ENCODE assay signal across 8 cellular contexts in the genomic region with DNA sequence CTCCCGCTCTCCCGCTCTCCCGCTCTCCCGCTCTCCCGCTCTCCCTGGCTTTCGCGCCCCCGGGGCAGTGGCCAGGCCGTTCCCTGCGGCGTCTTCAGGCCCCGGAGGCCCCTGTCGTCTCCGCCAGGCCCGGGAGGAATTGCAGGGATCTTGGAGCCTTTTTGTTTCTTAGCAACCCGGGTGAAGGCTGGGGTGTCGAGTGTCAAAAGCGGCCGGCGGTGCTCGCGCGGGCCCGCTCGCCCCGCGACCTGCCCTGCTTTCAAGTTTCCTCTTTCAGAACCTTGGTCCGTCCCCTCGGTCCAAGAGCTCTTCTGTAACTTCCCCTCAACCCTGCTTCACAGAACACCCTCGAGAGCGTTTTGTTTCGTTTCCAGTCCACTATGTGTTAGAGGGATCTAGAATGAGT. TPM values are rescaled to one million over a fixed set of nuclear protein-coding genes. Genes with fewer than 3 reads are reported as not detected.
DNase-seq lines count a peak whose midpoint lies in the region; ATAC-seq and TF ChIP-seq lines count a peak whose summit lies in the region.

No MANE protein-coding gene starts in this region.

- DNase-seq in AML-193 (lab: John Stamatoyannopoulos, UW) (peak; percentile 35 to 48), NCI-H748 (lab: John Stamatoyannopoulos, UW; ENCODE audit: unreplicated experiment) (peak; percentile 74), esophagus muscularis mucosa (ENCODE audit: extremely low spot score) (no peak)
- peak; percentile 51 for DNase-seq in activated T-cell treated with anti-CD3 and anti-CD28 coated beads, Interleukin-2, amount 50 U/mL, for 1 hour

- peaks cover 0 to 3% (median 0%) of the 10 kb centered on the region in 4 donors for H3K36me3 ChIP-seq in esophagus muscularis mucosa
- H3K36me3 ChIP-seq in mucosa of rectum (ENCODE audit: control insufficient read depth in 2 of 2, insufficient read depth in 2 of 2, low read length in 2 of 2): peaks cover 6 to 8% of the 10 kb centered on the region in 2 donors
- peaks cover 0 to 4% (median 2%) of the 10 kb centered on the region in 5 donors for H3K36me3 ChIP-seq in subcutaneous abdominal adipose tissue (ENCODE audit: control insufficient read depth in 5 of 5, insufficient read depth in 5 of 5, low read length in 5 of 5)

- H3K27me3 ChIP-seq in esophagus muscularis mucosa (no peaks in the 10 kb centered on the region), mucosa of rectum (ENCODE audit: control insufficient read depth in 2 of 2, insufficient read depth in 2 of 2, low read length in 2 of 2) (no peaks in the 10 kb centered on the region), subcutaneous abdominal adipose tissue (ENCODE audit: control insufficient read depth in 5 of 5, insufficient read depth in 4 of 5, low read length in 5 of 5) (no peaks in the 10 kb centered on the region)

- peak; percentile 46 for ATAC-seq in GM18870 (IDR thresholded peaks at IDR 0.05; ENCODE audit: unreplicated experiment)
- peak; percentile 11 for ATAC-seq in HG03108 (IDR thresholded peaks at IDR 0.05; ENCODE audit: unreplicated experiment)

- no peaks in the 10 kb centered on the region for H3K9me3 ChIP-seq in esophagus muscularis mucosa
- H3K9me3 ChIP-seq in mucosa of rectum (ENCODE audit: control insufficient read depth in 2 of 2, low read length in 2 of 2): no peaks in the 10 kb centered on the region
- H3K9me3 ChIP-seq in subcutaneous abdominal adipose tissue (ENCODE audit: control insufficient read depth in 5 of 5, low read length in 5 of 5): no peaks in the 10 kb centered on the region

- TF ChIP-seq EP300 in esophagus muscularis mucosa (IDR thresholded peaks at IDR 0.05): no peak

- no peak for TF ChIP-seq POLR2A in esophagus muscularis mucosa (IDR thresholded peaks at IDR 0.05; ENCODE audit: low read depth)

- WGBS in esophagus muscularis mucosa: 0% methylated on average over 17 of the region's 32 CpGs

- H3K4me1 ChIP-seq in esophagus muscularis mucosa (peaks cover 27 to 54% (median 51%) of the 10 kb centered on the region in 4 donors), mucosa of rectum (ENCODE audit: control insufficient read depth in 2 of 2, insufficient read depth in 2 of 2, low read length in 2 of 2) (peaks cover 6 to 14% of the 10 kb centered on the region in 2 donors), subcutaneous abdominal adipose tissue (ENCODE audit: control insufficient read depth in 5 of 5, insufficient read depth in 5 of 5, low read length in 5 of 5) (peaks cover 2 to 29% (median 18%) of the 10 kb centered on the region in 5 donors)

- H3K4me3 ChIP-seq in esophagus muscularis mucosa (peak overlapping the region; percentile 75 to 93 (median 86)), mucosa of rectum (ENCODE audit: low read length in 2 of 2) (peak overlapping the region; percentile 74 to 88), subcutaneous abdominal adipose tissue (ENCODE audit: low read depth in 1 of 5, low read length in 5 of 5) (peak overlapping the region; percentile 78 to 93 (median 82))

- peak overlapping the region; percentile 99 to 100 (median 100) for H3K27ac ChIP-seq in esophagus muscularis mucosa (replicated peaks in 1 of 4)
- peak overlapping the region; percentile 96 to 100 for H3K27ac ChIP-seq in mucosa of rectum (ENCODE audit: low read depth in 2 of 2, low read length in 2 of 2)
- peak overlapping the region; percentile 98 for H3K27ac ChIP-seq in subcutaneous abdominal adipose tissue (ENCODE audit: low read depth, low read length)

- intact Hi-C loops in esophagus muscularis mucosa (cut with DNase I): loop anchor here (5.0 to 10.0 kb wide), 3 partner anchors 151 to 382 kb away; a partner anchor contains a TSS

- TF ChIP-seq CTCF in esophagus muscularis mucosa (IDR thresholded peaks at IDR 0.05): no peak

- H3K9ac ChIP-seq in mucosa of rectum (ENCODE audit: low read depth in 1 of 2, low read length in 2 of 2) (peak overlapping the region; percentile 92 to 95), subcutaneous abdominal adipose tissue (ENCODE audit: low read length in 5 of 5) (peak overlapping the region; percentile 79 to 95 (median 93))

RNA-seq across cellular contexts. Expression of a gene that starts 1.4 kb away (rescaled TPM):
- total RNA-seq in esophagus muscularis mucosa: 10 to 100 TPM; 19.5 to 34.1 (median 24.1) TPM
